In the genomic region with DNA sequence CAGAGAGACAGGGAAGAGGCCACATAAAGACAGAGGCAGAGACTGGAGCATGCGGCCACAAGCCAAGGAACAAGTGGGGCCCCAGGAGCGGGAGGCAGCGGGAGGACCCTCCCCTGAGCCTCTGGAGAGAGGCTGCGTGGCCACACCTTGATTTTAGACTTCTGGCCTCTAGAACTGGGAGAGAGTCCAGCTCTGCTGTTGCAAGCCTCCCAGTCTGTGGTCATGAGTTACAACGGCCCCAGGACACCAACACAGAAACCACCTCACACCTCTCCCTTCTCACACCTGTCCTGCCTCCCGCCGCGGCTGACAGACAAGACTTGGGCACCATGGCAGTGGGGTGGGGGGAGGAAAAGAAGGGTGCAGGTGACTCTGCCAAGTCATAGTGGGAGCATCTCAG, we compare ENCODE assay signal across 8 cellular contexts. TPM values are rescaled to one million over a fixed set of nuclear protein-coding genes. Genes with fewer than 3 reads are reported as not detected.
DNase-seq lines count a peak whose midpoint lies in the region; ATAC-seq and TF ChIP-seq lines count a peak whose summit lies in the region.

No MANE protein-coding gene starts in this region.

- peak overlapping the region; percentile 90 for H3K9ac ChIP-seq in adipocyte (ENCODE audit: low read length)

- intact Hi-C loops in right lobe of liver (cut with DNase I) (no loop called here), vagina (cut with DNase I) (no loop called here), esophagus squamous epithelium (cut with DNase I) (no loop called here)

- H3K36me3 Mint-ChIP-seq in stimulated activated naive CD8-positive, alpha-beta T cell treated with anti-CD3 and anti-CD28 coated beads, Interleukin-15, Interleukin-2, amounts not matched to agents 100 ng/mL and 50 ng/mL, for 24 hours (ENCODE audit: low read depth) = peaks cover 8% of the 10 kb centered on the region

- TF ChIP-seq POLR2A in right lobe of liver (IDR thresholded peaks at IDR 0.05) (peak; percentile 42), vagina (IDR thresholded peaks at IDR 0.05) (no peak), esophagus squamous epithelium (IDR thresholded peaks at IDR 0.05) (no peak)

- H3K27ac ChIP-seq in right lobe of liver = peak overlapping the region in 2 of 3 donors; percentile 29 to 40
- H3K27ac ChIP-seq in vagina = no peak overlapping the region
- no peak overlapping the region for H3K27ac ChIP-seq in esophagus squamous epithelium

- no peaks in the 10 kb centered on the region for H3K27me3 ChIP-seq in adipocyte (replicated peaks; ENCODE audit: control insufficient read depth, insufficient read depth, low read length)
- H3K27me3 ChIP-seq in right lobe of liver = no peaks in the 10 kb centered on the region
- no peaks in the 10 kb centered on the region for H3K27me3 ChIP-seq in vagina
- H3K27me3 ChIP-seq in esophagus squamous epithelium = no peaks in the 10 kb centered on the region

- no peak for DNase-seq in stimulated activated naive CD8-positive, alpha-beta T cell treated with anti-CD3 and anti-CD28 coated beads, Interleukin-15, Interleukin-2, amounts not matched to agents 100 U/mL and 50 U/mL, for 24 hours
- peak; percentile 52 for DNase-seq in adipocyte (ENCODE audit: low read depth)
- DNase-seq in right lobe of liver = peak in 2 of 3 donors; percentile 58 to 82
- DNase-seq in vagina (ENCODE audit: extremely low spot score in 2 of 2) = no peak
- DNase-seq in ureter (ENCODE audit: low spot score) = no peak
- DNase-seq in esophagus squamous epithelium (lab: John Stamatoyannopoulos, UW) = no peak

- peak overlapping the region; percentile 87 for H3K4me3 ChIP-seq in adipocyte (ENCODE audit: low read length)
- H3K4me3 ChIP-seq in right lobe of liver = peak overlapping the region in 1 of 3 donors; percentile 1
- peak overlapping the region; percentile 78 to 92 for H3K4me3 ChIP-seq in vagina
- peak overlapping the region in 2 of 4 donors; percentile 87 to 88 for H3K4me3 ChIP-seq in esophagus squamous epithelium

- H3K4me1 ChIP-seq in adipocyte (ENCODE audit: control insufficient read depth, insufficient read depth, low read length) (peaks cover 25% of the 10 kb centered on the region), right lobe of liver (peaks cover 0 to 48% (median 17%) of the 10 kb centered on the region in 4 donors), vagina (peaks cover 32% of the 10 kb centered on the region), esophagus squamous epithelium (peaks cover 11 to 47% (median 28%) of the 10 kb centered on the region in 3 donors)

- ATAC-seq in stimulated activated naive CD8-positive, alpha-beta T cell treated with anti-CD3 and anti-CD28 coated beads, Interleukin-15, Interleukin-2, amounts not matched to agents 100 U/mL and 50 U/mL, for 24 hours = no peak
- ATAC-seq in right lobe of liver (peak; percentile 38 to 53 (median 42)), HG03175 (IDR thresholded peaks at IDR 0.05; ENCODE audit: unreplicated experiment) (no peak)

- peak overlapping the region; percentile 84 for H3K4me3 Mint-ChIP-seq in stimulated activated naive CD8-positive, alpha-beta T cell treated with anti-CD3 and anti-CD28 coated beads, Interleukin-15, Interleukin-2, amounts not matched to agents 100 ng/mL and 50 ng/mL, for 24 hours

- no peaks in the 10 kb centered on the region for H3K9me3 Mint-ChIP-seq in stimulated activated naive CD8-positive, alpha-beta T cell treated with anti-CD3 and anti-CD28 coated beads, Interleukin-15, Interleukin-2, amounts not matched to agents 100 ng/mL and 50 ng/mL, for 24 hours

- no peak overlapping the region for H3K27ac Mint-ChIP-seq in stimulated activated naive CD8-positive, alpha-beta T cell treated with anti-CD3 and anti-CD28 coated beads, Interleukin-15, Interleukin-2, amounts not matched to agents 100 ng/mL and 50 ng/mL, for 24 hours

- H3K27me3 Mint-ChIP-seq in stimulated activated naive CD8-positive, alpha-beta T cell treated with anti-CD3 and anti-CD28 coated beads, Interleukin-15, Interleukin-2, amounts not matched to agents 100 ng/mL and 50 ng/mL, for 24 hours = no peaks in the 10 kb centered on the region

- no peaks in the 10 kb centered on the region for H3K9me3 ChIP-seq in adipocyte (ENCODE audit: control insufficient read depth, low read length)
- H3K9me3 ChIP-seq in right lobe of liver = no peaks in the 10 kb centered on the region
- H3K9me3 ChIP-seq in vagina = no peaks in the 10 kb centered on the region
- no peaks in the 10 kb centered on the region for H3K9me3 ChIP-seq in esophagus squamous epithelium

- WGBS in right lobe of liver (ENCODE audit: insufficient coverage, low coverage, low lambda C conversion rate, missing lambda C conversion rate) = 31% methylated on average over 3 of the region's 8 CpGs
- WGBS in esophagus squamous epithelium, 2 donors = 32 to 36% methylated on average over 5 of the region's 8 CpGs

- H3K36me3 ChIP-seq in adipocyte (ENCODE audit: control insufficient read depth, insufficient read depth, low read length, severe bottlenecking) (peaks cover 27% of the 10 kb centered on the region), right lobe of liver (peaks cover 0 to 8% (median 4%) of the 10 kb centered on the region in 4 donors), vagina (peaks cover 0 to 30% of the 10 kb centered on the region in 2 donors), esophagus squamous epithelium (peaks cover 5 to 65% (median 5%) of the 10 kb centered on the region in 3 donors)

- TF ChIP-seq CTCF in right lobe of liver (IDR thresholded peaks at IDR 0.05) (no peak), vagina (IDR thresholded peaks at IDR 0.05) (no peak), esophagus squamous epithelium (IDR thresholded peaks at IDR 0.05) (no peak)

- peaks cover 27% of the 10 kb centered on the region for H3K4me1 Mint-ChIP-seq in stimulated activated naive CD8-positive, alpha-beta T cell treated with anti-CD3 and anti-CD28 coated beads, Interleukin-15, Interleukin-2, amounts not matched to agents 100 ng/mL and 50 ng/mL, for 24 hours (ENCODE audit: low read depth)

RNA-seq across cellular contexts. Expression of a gene that starts 2.2 kb away (rescaled TPM):
- 1 to 10 TPM; 5.9 to 7.6 (median 6.0) TPM for total RNA-seq in right lobe of liver
- total RNA-seq in vagina = 9.8 TPM
- 13.5 TPM for total RNA-seq in ureter
- total RNA-seq in esophagus squamous epithelium = 1 to 10 TPM; 6.2 to 7.8 (median 7.5) TPM

RNA-seq across cellular contexts. Expression of a gene that starts 27.0 kb away (rescaled TPM):
- 10 to 100 TPM; 49.6 to 64.9 (median 52.8) TPM for total RNA-seq in right lobe of liver
- total RNA-seq in vagina = 23.6 TPM
- total RNA-seq in ureter = 51.2 TPM
- 10 to 100 TPM; 29.4 to 38.7 (median 33.5) TPM for total RNA-seq in esophagus squamous epithelium

RNA-seq across cellular contexts. Expression of a gene that starts 27.0 kb away (rescaled TPM):
- total RNA-seq in right lobe of liver = 10 to 100 TPM; 27.9 to 53.5 (median 35.4) TPM
- 60.4 TPM for total RNA-seq in vagina
- 50.1 TPM for total RNA-seq in ureter
- total RNA-seq in esophagus squamous epithelium = 10 to 100 TPM; 24.3 to 31.9 (median 28.2) TPM

RNA-seq across cellular contexts. Expression of a gene that starts 37.5 kb away (rescaled TPM):
- 1 to 10 TPM; 3.8 to 6.5 (median 5.4) TPM for total RNA-seq in right lobe of liver
- total RNA-seq in vagina = 3.2 TPM
- total RNA-seq in ureter = 14.0 TPM
- 1 to 10 TPM; 2.6 to 5.1 (median 4.5) TPM for total RNA-seq in esophagus squamous epithelium

RNA-seq across cellular contexts. Expression of a gene that starts 45.4 kb away (rescaled TPM):
- total RNA-seq in right lobe of liver (100 to 1,000 TPM in 2 of 6 experiments, 10 to 100 TPM in 4; 46.9 to 108 (median 72.0) TPM), vagina (52.3 TPM), ureter (102 TPM), esophagus squamous epithelium (10 to 100 TPM; 31.2 to 49.1 (median 38.6) TPM)

Comparison
In these comparisons a context has a peak if more than half of its experiments do, and no peak if none do; other contexts are left out.
1. ATAC-seq: peak in right lobe of liver (4 of 4); none in stimulated activated naive CD8-positive, alpha-beta T cell treated with anti-CD3 and anti-CD28 coated beads, Interleukin-15, Interleukin-2, amounts not matched to agents 100 U/mL and 50 U/mL, for 24 hours (single experiment) and HG03175 (single experiment).
2. DNase-seq: peak in adipocyte (single experiment) and right lobe of liver (2 of 3); none in stimulated activated naive CD8-positive, alpha-beta T cell treated with anti-CD3 and anti-CD28 coated beads, Interleukin-15, Interleukin-2, amounts not matched to agents 100 U/mL and 50 U/mL, for 24 hours (single experiment), vagina (0 of 2), ureter (single experiment) and esophagus squamous epithelium (single experiment).
3. H3K27ac ChIP-seq: peak in right lobe of liver (2 of 3); none in vagina (single experiment) and esophagus squamous epithelium (0 of 4).